In the genomic region with DNA sequence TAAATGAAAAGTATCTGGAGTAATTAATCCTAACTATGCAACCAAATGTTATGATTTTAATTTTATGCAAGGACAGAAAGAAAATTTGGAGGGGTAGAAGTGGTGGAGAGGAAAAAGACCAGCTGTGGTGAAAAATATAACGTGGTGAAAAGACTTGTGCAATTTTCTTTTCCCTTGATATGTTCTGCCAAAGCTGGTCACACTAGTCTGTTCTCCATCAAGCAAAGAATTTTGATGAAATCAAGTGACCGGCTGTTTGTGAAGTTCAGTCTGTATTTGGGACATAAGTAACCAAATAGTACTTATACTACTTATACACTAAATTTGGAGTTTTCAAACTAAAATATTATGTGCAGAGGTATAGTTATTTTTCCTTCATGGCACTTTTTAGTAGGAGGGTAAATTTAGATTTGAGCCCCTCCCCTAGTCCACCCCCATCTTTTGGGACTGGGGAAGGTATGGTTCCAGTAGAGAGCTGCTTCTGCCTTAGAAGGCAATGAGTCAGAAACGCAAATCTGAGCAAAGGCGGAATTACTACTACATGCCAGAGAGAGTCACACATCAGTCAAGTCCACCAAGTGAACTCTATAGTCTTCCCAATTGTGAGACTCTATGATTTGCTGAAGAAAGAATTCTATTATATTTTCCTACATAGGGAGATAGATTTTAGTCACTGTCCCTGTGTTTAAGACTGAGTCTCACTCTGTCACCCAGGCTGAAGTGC, we compare ENCODE assay signal across 12 cellular contexts.
DNase-seq lines count a peak whose midpoint lies in the region; ATAC-seq and TF ChIP-seq lines count a peak whose summit lies in the region.
"Had no signal": no experiment of that assay in that cellular context is flagged by ENCODE, and none has a peak within 500 bp of the region (broad histone marks: within the 10 kb centered on the region; RNA-seq: fewer than 3 reads in every experiment).

No MANE protein-coding gene starts in this region.

- no peak overlapping the region for H2BK5ac ChIP-seq in IMR-90 (ENCODE audit: low read depth, low read length, poor library complexity, severe bottlenecking)

- peaks cover 9% of the 10 kb centered on the region for H3K9me1 ChIP-seq in IMR-90 (ENCODE audit: insufficient read depth, low read length)

- 0 out of 2 replicates have a peak overlapping the region, but pooled peaks have one; percentile 79 for H2BK120ac ChIP-seq in IMR-90 (ENCODE audit: low read depth, low read length)

- peak overlapping the region; percentile 35; the same call in 1 of the 2 replicates for H3K4ac ChIP-seq in IMR-90 (ENCODE audit: low read depth, low read length)

- no peak overlapping the region for H3K4me2 ChIP-seq in IMR-90 (ENCODE audit: low read depth, low read length)
- H3K4me2 ChIP-seq: BLaER1 treated with 17β-estradiol and CSF1 and Interleukin-3, amounts not matched to agents 10 nM and 100 nM had no signal

- DNase-seq in EL (peak; percentile 40), IMR-90 (peak; percentile 48), astrocyte of the hippocampus (ENCODE audit: low read depth, low spot score) (peak; percentile 13), medulla oblongata (ENCODE audit: extremely low spot score) (peak; percentile 3), omental fat pad (ENCODE audit: low spot score) (no peak), NCI-H82 treated with DMSO at 0.1 percent for 48 hours (lab: John Stamatoyannopoulos, UW; ENCODE audit: unreplicated experiment) (no peak), NCI-H2171 (lab: John Stamatoyannopoulos, UW) (no peak)
- DNase-seq in stimulated activated CD4-positive, alpha-beta T cell treated with anti-CD3 and anti-CD28 coated beads, Interleukin-12 subunit alpha, Interleukin-12 subunit beta, amount 100 ng/mL, for 4 hours: no peak
- DNase-seq: effector memory CD8-positive, alpha-beta T cell had no signal

- no peak overlapping the region for H2BK15ac ChIP-seq in IMR-90 (ENCODE audit: low read depth, low read length)

- BruUV-seq in IMR-90 (replicated peaks; lab: Mats Ljungman, UMichigan): no TSS peak

- intact Hi-C loops in IMR-90 (cut with micrococcal nuclease): loop anchor here (2.0 to 5.0 kb wide), 3 partner anchors 294 to 1060 kb away; no protein-coding TSS in a partner anchor

- no peak overlapping the region for H3K23ac ChIP-seq in IMR-90 (ENCODE audit: low read depth, low read length)

- H3K9ac ChIP-seq in IMR-90 (ENCODE audit: low read depth, low read length): no peak overlapping the region
- H3K9ac ChIP-seq: BLaER1 treated with 17β-estradiol and CSF1 and Interleukin-3, amounts not matched to agents 10 nM and 100 nM had no signal

- H2AK9ac ChIP-seq in IMR-90 (replicated peaks; ENCODE audit: low read depth, low read length, poor library complexity): no peak overlapping the region

- H3K56ac ChIP-seq in IMR-90 (ENCODE audit: extremely low read depth, insufficient read depth, low read length): no peak overlapping the region

- no peaks in the 10 kb centered on the region for H3K36me3 ChIP-seq in IMR-90 (ENCODE audit: control insufficient read depth, insufficient read depth, low read length)
- H3K36me3 ChIP-seq: BLaER1 treated with 17β-estradiol and CSF1 and Interleukin-3, amounts not matched to agents 10 nM and 100 nM; lower lobe of right lung had no signal

- no peak for TF ChIP-seq POLR2A in IMR-90 (IDR thresholded peaks at IDR 0.05; ENCODE audit: low read depth, low read length)

- TF ChIP-seq CTCF in IMR-90 (conservative IDR thresholded peaks at IDR 0.05; ENCODE audit: low read depth, low read length): no peak
- TF ChIP-seq CTCF in omental fat pad (IDR thresholded peaks at IDR 0.05): no peak

- in situ Hi-C loops in IMR-90 (cut with MboI; ENCODE audit: low sequenced_read_pairs): no loop called here

- TF ChIP-seq RAD21 in IMR-90 (IDR thresholded peaks at IDR 0.05; ENCODE audit: low read length): no peak

- H4K91ac ChIP-seq in IMR-90 (ENCODE audit: insufficient read depth, low read depth, low read length): 0 out of 2 replicates have a peak overlapping the region, but pooled peaks have one; percentile 28

- no peak overlapping the region for H3K27ac ChIP-seq in IMR-90 (ENCODE audit: insufficient read depth, low read length)
- H3K27ac ChIP-seq: BLaER1 treated with 17β-estradiol and CSF1 and Interleukin-3, amounts not matched to agents 10 nM and 100 nM; lower lobe of right lung had no signal

- no peak overlapping the region for H3K4me3 ChIP-seq in IMR-90 (ENCODE audit: insufficient read depth, low read depth, low read length)
- H3K4me3 ChIP-seq: BLaER1 treated with 17β-estradiol and CSF1 and Interleukin-3, amounts not matched to agents 10 nM and 100 nM; lower lobe of right lung had no signal

- no peaks in the 10 kb centered on the region for H4K20me1 ChIP-seq in IMR-90 (ENCODE audit: insufficient read depth, low read length)
- H4K20me1 ChIP-seq: BLaER1 treated with 17β-estradiol and CSF1 and Interleukin-3, amounts not matched to agents 10 nM and 100 nM had no signal

- CTCF ChIA-PET in IMR-90 (lab: Yijun Ruan, JAX): interaction anchor here (0.6 to 2.6 kb wide), 19 partner anchors 11 to 387 kb away, joined by 3 to 15 read pairs (median 4); partner anchors contain the start of gene SLC25A21

- H3K79me1 ChIP-seq in IMR-90 (ENCODE audit: low read depth in 1 of 2, low read length in 2 of 2): no peaks in the 10 kb centered on the region; a peak in 1 of 4 replicates

- POLR2A ChIA-PET in IMR-90 (lab: Charles Lee; ENCODE audit: unreplicated experiment): interaction anchor here (0.6 to 1.0 kb wide), 2 partner anchors 131 to 286 kb away, joined by 3 to 5 read pairs; no protein-coding TSS in a partner anchor

- no peaks in the 10 kb centered on the region for H3K9me3 ChIP-seq in IMR-90 (ENCODE audit: control insufficient read depth, insufficient read depth, low read length)
- H3K9me3 ChIP-seq: BLaER1 treated with 17β-estradiol and CSF1 and Interleukin-3, amounts not matched to agents 10 nM and 100 nM; lower lobe of right lung had no signal

- H2AK5ac ChIP-seq in IMR-90 (ENCODE audit: low read depth, low read length): no peak overlapping the region

- no peaks in the 10 kb centered on the region for H3K27me3 ChIP-seq in IMR-90 (ENCODE audit: control insufficient read depth, insufficient read depth, low read length)
- H3K27me3 ChIP-seq: BLaER1 treated with 17β-estradiol and CSF1 and Interleukin-3, amounts not matched to agents 10 nM and 100 nM had no signal

- no peak overlapping the region for H2BK20ac ChIP-seq in IMR-90 (ENCODE audit: low read depth, low read length)

- H3K14ac ChIP-seq in IMR-90 (replicated peaks; ENCODE audit: low read depth, low read length): no peak overlapping the region

- no peak overlapping the region for H2AFZ ChIP-seq in IMR-90 (replicated peaks; ENCODE audit: low read length, poor library complexity)

- no peak overlapping the region for H4K5ac ChIP-seq in IMR-90 (ENCODE audit: low read depth, low read length)

- no CpG with 5 or more reads among the region's 4 CpGs for WGBS in IMR-90 (ENCODE audit: extremely low coverage in 2 of 2, insufficient read length in 1 of 2), 2 experiments

- ATAC-seq in IMR-90 (ENCODE audit: low read depth): peak; percentile 7; the same call in 1 of the 2 replicates
- no peak for ATAC-seq in omental fat pad (ENCODE audit: low FRiP score)
- ATAC-seq: effector memory CD8-positive, alpha-beta T cell; stimulated activated memory B cell treated with anti-CD40 and anti-IgM and Interleukin-4, amounts not matched to agents 10 μg/mL and 1 μg/mL and 100 μg/mL, for 72 hours had no signal

- H3K4me1 ChIP-seq in IMR-90 (ENCODE audit: control insufficient read depth, insufficient read depth, low read length): peaks cover 5% of the 10 kb centered on the region
- H3K4me1 ChIP-seq: BLaER1 treated with 17β-estradiol and CSF1 and Interleukin-3, amounts not matched to agents 10 nM and 100 nM; lower lobe of right lung had no signal

- H4K8ac ChIP-seq in IMR-90 (ENCODE audit: low read depth in 2 of 2, low read length in 2 of 2): no peak overlapping the region

- dilution Hi-C loops in IMR-90 (cut with HindIII; ENCODE audit: low sequenced_read_pairs, unreplicated experiment): no loop called here

- no peak overlapping the region for H3K18ac ChIP-seq in IMR-90 (ENCODE audit: low read depth, low read length)

TF ChIP-seq in IMR-90, 13 proteins besides CTCF, POLR2A, EP300 and RAD21:
- TF ChIP-seq MXI1 (IDR thresholded peaks at IDR 0.05; ENCODE audit: borderline replicate concordance, low read depth, low read length): no peak
- TF ChIP-seq ELK1 (IDR thresholded peaks at IDR 0.05; ENCODE audit: borderline replicate concordance, low read depth, low read length): no peak
- TF ChIP-seq SMC3 (IDR thresholded peaks at IDR 0.05; ENCODE audit: low read depth, low read length): no peak
- TF ChIP-seq MAFK (IDR thresholded peaks at IDR 0.05; ENCODE audit: low read depth, low read length): no peak
- no peak for TF ChIP-seq CEBPB (IDR thresholded peaks at IDR 0.05; ENCODE audit: low read depth, low read length)
- TF ChIP-seq NFE2L2 (IDR thresholded peaks at IDR 0.05; ENCODE audit: low read depth, low read length): no peak
- no peak for TF ChIP-seq MAZ (IDR thresholded peaks at IDR 0.05; ENCODE audit: borderline replicate concordance, low read depth, low read length)
- no peak for TF ChIP-seq RFX5 (IDR thresholded peaks at IDR 0.05; ENCODE audit: low read depth, low read length)
- no peak for TF ChIP-seq FOS (IDR thresholded peaks at IDR 0.05; ENCODE audit: low read depth, low read length)

Comparison
In these comparisons a context has a peak if more than half of its experiments do, and no peak if none do; other contexts are left out.
1. DNase-seq: peak in EL (single experiment), IMR-90 (single experiment), astrocyte of the hippocampus (single experiment) and medulla oblongata (single experiment); none in omental fat pad (single experiment), NCI-H82 treated with DMSO at 0.1 percent for 48 hours (single experiment), stimulated activated CD4-positive, alpha-beta T cell treated with anti-CD3 and anti-CD28 coated beads, Interleukin-12 subunit alpha, Interleukin-12 subunit beta, amount 100 ng/mL, for 4 hours (single experiment) and NCI-H2171 (single experiment).